In genomic region chr2:38905251-38905650, GRCh38 we compare ENCODE assay signal across 25 cellular contexts.
"Had no signal": no experiment of that assay in that cellular context is flagged by ENCODE, and none has a peak within 500 bp of the region (broad histone marks: within the 10 kb centered on the region; RNA-seq: fewer than 3 reads in every experiment).

No MANE protein-coding gene starts in this region.

- H3K4me3 Mint-ChIP-seq: effector memory CD8-positive, alpha-beta T cell; naive thymus-derived CD8-positive, alpha-beta T cell; nephron progenitor cell; stimulated activated effector memory CD8-positive, alpha-beta T cell treated with anti-CD3 and anti-CD28 coated beads, Interleukin-12 subunit alpha, Interleukin-12 subunit beta, amount 100 ng/mL, for 72 hours had no signal

- H3K27me3 Mint-ChIP-seq: effector memory CD8-positive, alpha-beta T cell; naive thymus-derived CD8-positive, alpha-beta T cell; progenitor cell of endocrine pancreas had no signal

- H3K9me3 ChIP-seq: esophagus squamous epithelium, heart right ventricle, left lung, neutrophil, pancreas, stomach, thyroid gland, vagina had no signal

- H3K9me3 Mint-ChIP-seq: effector memory CD8-positive, alpha-beta T cell; naive thymus-derived CD8-positive, alpha-beta T cell; nephron progenitor cell; stimulated activated effector memory CD8-positive, alpha-beta T cell treated with anti-CD3 and anti-CD28 coated beads, Interleukin-12 subunit alpha, Interleukin-12 subunit beta, amount 100 ng/mL, for 72 hours had no signal

- H3K4me1 ChIP-seq: left lung, pancreas, stomach, thyroid gland, vagina had no signal

- H3K36me3 ChIP-seq: esophagus squamous epithelium, heart right ventricle, left lung, neutrophil, pancreas, stomach, thyroid gland, vagina had no signal

- ATAC-seq: effector memory CD8-positive, alpha-beta T cell; heart right ventricle; left cardiac atrium; left lung; naive thymus-derived CD8-positive, alpha-beta T cell; pancreas; sciatic nerve; stimulated activated effector memory CD8-positive, alpha-beta T cell treated with anti-CD3 and anti-CD28 coated beads, Interleukin-12 subunit alpha, Interleukin-12 subunit beta, amount 100 ng/mL, for 72 hours had no signal

- H3K27ac Mint-ChIP-seq: effector memory CD8-positive, alpha-beta T cell; nephron progenitor cell; progenitor cell of endocrine pancreas; stimulated activated effector memory CD8-positive, alpha-beta T cell treated with anti-CD3 and anti-CD28 coated beads, Interleukin-12 subunit alpha, Interleukin-12 subunit beta, amount 100 ng/mL, for 72 hours had no signal

- H3K4me1 Mint-ChIP-seq: naive thymus-derived CD8-positive, alpha-beta T cell; nephron progenitor cell had no signal

- H3K4me3 ChIP-seq: esophagus squamous epithelium, heart right ventricle, left lung, pancreas, stomach, thyroid gland, vagina had no signal

- H3K27ac ChIP-seq: esophagus squamous epithelium, heart right ventricle, left lung, neutrophil, pancreas, stomach, thyroid gland, vagina had no signal

- H3K36me3 Mint-ChIP-seq: naive thymus-derived CD8-positive, alpha-beta T cell; stimulated activated effector memory CD8-positive, alpha-beta T cell treated with anti-CD3 and anti-CD28 coated beads, Interleukin-12 subunit alpha, Interleukin-12 subunit beta, amount 100 ng/mL, for 72 hours had no signal

- H3K27me3 ChIP-seq: esophagus squamous epithelium, heart right ventricle, left lung, neutrophil, pancreas, stomach, thyroid gland, vagina had no signal

- FAIRE-seq: endometrium, islet of Langerhans, pancreas had no signal

- DNase-seq: cortex of kidney; effector memory CD8-positive, alpha-beta T cell; erythroblast; esophagus squamous epithelium; foreskin melanocyte; glutamatergic neuron; heart right ventricle; hippocampal formation; left cardiac atrium; left lung; naive thymus-derived CD8-positive, alpha-beta T cell; nephron progenitor cell; pancreas; stimulated activated CD4-positive, alpha-beta T cell treated with anti-CD3 and anti-CD28 coated beads, Interleukin-2, amount 100 ng/mL, for 24 hours; stimulated activated CD4-positive, alpha-beta T cell treated with anti-CD3 and anti-CD28 coated beads, Interleukin-4, amount 100 ng/mL, for 24 hours; stimulated activated naive CD4-positive, alpha-beta T cell treated with Interleukin-2 at 50 U/mL for 16 hours; stomach; thyroid gland had no signal
